In the genomic region with DNA sequence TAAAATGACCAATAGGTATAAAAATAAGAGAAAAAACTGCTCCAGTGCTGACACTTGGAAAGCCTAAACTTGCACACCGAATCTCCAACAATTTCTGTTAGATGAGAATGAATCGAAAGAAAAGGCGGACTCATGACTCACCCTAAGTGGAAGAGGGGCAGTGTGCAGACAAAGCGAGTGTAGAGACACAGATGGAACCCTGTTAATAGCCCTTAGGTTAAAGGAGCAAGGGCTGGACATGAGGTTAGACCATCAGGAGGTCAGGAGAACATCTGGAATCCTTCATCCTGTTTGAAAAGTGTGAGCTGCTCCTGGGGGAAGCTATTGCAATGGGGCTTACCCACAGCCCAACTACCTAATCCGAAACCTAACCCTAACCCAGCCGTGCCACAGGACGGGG, we compare ENCODE assay signal across 13 cellular contexts.
"Had no signal": no experiment of that assay in that cellular context is flagged by ENCODE, and none has a peak within 500 bp of the region (broad histone marks: within the 10 kb centered on the region; RNA-seq: fewer than 3 reads in every experiment).

No MANE protein-coding gene starts in this region.

- H3K36me3 ChIP-seq: adrenal gland, left lung, ovary, upper lobe of left lung had no signal

- H3K27me3 ChIP-seq: adrenal gland, left lung, ovary, upper lobe of left lung had no signal

- H3K4me1 ChIP-seq: adrenal gland, left lung had no signal

- H3K9me3 ChIP-seq: adrenal gland, left lung, ovary, upper lobe of left lung had no signal

- H3K36me3 Mint-ChIP-seq: activated naive CD4-positive, alpha-beta T cell treated with anti-CD3 and anti-CD28 coated beads, Interleukin-2, amount 50 U/mL, for 24 hours had no signal

- H3K27ac Mint-ChIP-seq: activated CD8-positive, alpha-beta T cell treated with anti-CD3 and anti-CD28 coated beads for 36 hours; activated naive CD4-positive, alpha-beta T cell treated with anti-CD3 and anti-CD28 coated beads, Interleukin-2, amount 50 U/mL, for 24 hours had no signal

- ATAC-seq: activated CD8-positive, alpha-beta T cell treated with anti-CD3 and anti-CD28 coated beads for 36 hours; activated T-cell treated with anti-CD3 and anti-CD28 coated beads, Interleukin-2, amount 50 U/mL, for 4 hours; left lung; stimulated activated naive CD8-positive, alpha-beta T cell treated with anti-CD3 and anti-CD28 coated beads, Interleukin-15, Interleukin-2, amounts not matched to agents 100 U/mL and 50 U/mL, for 24 hours had no signal

- H3K27ac ChIP-seq: adrenal gland, left lung, ovary, upper lobe of left lung had no signal

- H3K4me1 Mint-ChIP-seq: activated naive CD4-positive, alpha-beta T cell treated with anti-CD3 and anti-CD28 coated beads, Interleukin-2, amount 50 U/mL, for 24 hours had no signal

- H3K9me3 Mint-ChIP-seq: activated CD8-positive, alpha-beta T cell treated with anti-CD3 and anti-CD28 coated beads for 36 hours; activated T-cell treated with anti-CD3 and anti-CD28 coated beads, Interleukin-2, amount 50 U/mL, for 4 hours had no signal

- DNase-seq: activated CD4-positive, alpha-beta T cell treated with anti-CD3 and anti-CD28 coated beads for 4 hours; activated CD8-positive, alpha-beta T cell treated with anti-CD3 and anti-CD28 coated beads for 36 hours; activated effector memory CD4-positive, alpha-beta T cell treated with Interleukin-2 at 50 U/mL for 16 hours; activated T-cell treated with anti-CD3 and anti-CD28 coated beads, Interleukin-2, amount 50 U/mL, for 4 hours; left lung; ovary; small intestine; stimulated activated CD4-positive, alpha-beta T cell treated with anti-CD3 and anti-CD28 coated beads, Interleukin-4, amount 100 ng/mL, for 24 hours; stimulated activated naive CD8-positive, alpha-beta T cell treated with anti-CD3 and anti-CD28 coated beads, Interleukin-15, Interleukin-2, amounts not matched to agents 100 U/mL and 50 U/mL, for 24 hours; T-helper 2 cell had no signal

- H3K4me3 ChIP-seq: adrenal gland, left lung, ovary, upper lobe of left lung had no signal

- H3K4me3 Mint-ChIP-seq: activated CD8-positive, alpha-beta T cell treated with anti-CD3 and anti-CD28 coated beads for 36 hours; activated naive CD4-positive, alpha-beta T cell treated with anti-CD3 and anti-CD28 coated beads, Interleukin-2, amount 50 U/mL, for 24 hours; activated T-cell treated with anti-CD3 and anti-CD28 coated beads, Interleukin-2, amount 50 U/mL, for 4 hours had no signal

- H3K27me3 Mint-ChIP-seq: activated CD8-positive, alpha-beta T cell treated with anti-CD3 and anti-CD28 coated beads for 36 hours had no signal
